In the genomic region with DNA sequence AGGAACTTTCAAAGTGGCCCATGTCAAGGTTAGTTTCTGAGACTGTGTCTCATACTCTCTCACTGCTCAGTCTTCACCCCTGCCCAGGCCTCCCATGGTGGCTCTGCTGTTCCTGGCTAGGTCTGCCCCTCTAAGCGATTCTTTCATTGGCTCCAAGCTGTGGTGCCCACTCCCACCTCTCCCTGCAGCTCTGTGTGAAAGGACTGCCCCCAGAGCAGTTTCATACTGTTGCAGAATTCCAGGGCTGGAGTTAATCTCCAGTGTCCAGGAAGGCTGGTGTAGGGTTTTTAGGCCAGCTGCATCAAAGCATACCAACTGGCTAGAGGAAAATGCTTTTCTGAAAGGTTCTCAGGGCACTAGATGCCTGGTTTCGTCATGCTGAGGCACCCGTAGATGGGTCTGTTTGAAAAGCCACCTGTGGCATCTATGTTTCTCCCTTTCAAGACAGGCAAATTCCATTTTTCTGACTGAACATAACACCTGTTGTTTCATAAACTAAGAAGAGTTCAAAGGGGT, we compare ENCODE assay signal across 21 cellular contexts.
A peak's percentile ranks its signal among the peaks of the same experiment; 100 is the strongest.
DNase-seq lines count a peak whose midpoint lies in the region; ATAC-seq and TF ChIP-seq lines count a peak whose summit lies in the region.
"Had no signal": no experiment of that assay in that cellular context is flagged by ENCODE, and none has a peak within 500 bp of the region (broad histone marks: within the 10 kb centered on the region; RNA-seq: fewer than 3 reads in every experiment).

No MANE protein-coding gene starts in this region.

- H3K4me3 Mint-ChIP-seq in mesothelial cell of epicardium: no peak overlapping the region
- H3K4me3 Mint-ChIP-seq: activated T-cell treated with anti-CD3 and anti-CD28 coated beads, Interleukin-2, amount 50 U/mL, for 24 hours; CD4-positive, CD25-positive, alpha-beta regulatory T cell; IgD-negative memory B cell; natural killer cell had no signal

- POLR2A ChIA-PET in RWPE1 (lab: Yijun Ruan, JAX; ENCODE audit: low non-redundant PET): no interaction called here

- TF ChIP-seq CTCF in RWPE1 (conservative IDR thresholded peaks at IDR 0.05; ENCODE audit: low read depth) (no peak), mesothelial cell of epicardium (IDR thresholded peaks at IDR 0.05; ENCODE audit: unreplicated experiment) (no peak), thyroid gland (IDR thresholded peaks at IDR 0.05) (no peak)

- no peak overlapping the region for H3K4me3 ChIP-seq in thyroid gland (replicated peaks in 1 of 3)
- H3K4me3 ChIP-seq: adrenal gland, right lobe of liver had no signal

- intact Hi-C loops in thyroid gland (cut with DNase I): loop anchor here (5.0 to 10.0 kb wide), 2 partner anchors 69 to 154 kb away; a partner anchor contains a TSS

- H3K4me1 ChIP-seq in thyroid gland: peaks cover 26 to 30% of the 10 kb centered on the region in 2 donors
- H3K4me1 ChIP-seq: parathyroid adenoma had no signal

- H3K9me3 Mint-ChIP-seq in mesothelial cell of epicardium: peaks cover 3% of the 10 kb centered on the region
- H3K9me3 Mint-ChIP-seq: activated T-cell treated with anti-CD3 and anti-CD28 coated beads, Interleukin-2, amount 50 U/mL, for 24 hours; natural killer cell had no signal

- peaks cover 2% of the 10 kb centered on the region for H3K27me3 Mint-ChIP-seq in mesothelial cell of epicardium (ENCODE audit: low read depth)
- H3K27me3 Mint-ChIP-seq: activated T-cell treated with anti-CD3 and anti-CD28 coated beads, Interleukin-2, amount 50 U/mL, for 24 hours; CD4-positive, CD25-positive, alpha-beta regulatory T cell; IgD-negative memory B cell had no signal

- DNase-seq in RWPE1 (ENCODE audit: low spot score) (no peak), dedifferentiated amniotic fluid mesenchymal stem cell (ENCODE audit: extremely low spot score) (peak; percentile 36), mesothelial cell of epicardium (ENCODE audit: low spot score in 2 of 2, unreplicated experiment in 2 of 2) (no peak), thyroid gland (no peak), NCI-H510A (lab: John Stamatoyannopoulos, UW) (no peak)
- DNase-seq in activated CD4-positive, alpha-beta T cell treated with anti-CD3 and anti-CD28 coated beads for 48 hours: no peak
- DNase-seq: activated CD4-positive, alpha-beta T cell treated with anti-CD3 and anti-CD28 coated beads for 1 hour; activated CD8-positive, alpha-beta memory T cell treated with anti-CD3 and anti-CD28 coated beads for 24 hours; activated T-cell treated with anti-CD3 and anti-CD28 coated beads, Interleukin-2, amount 50 U/mL, for 24 hours; CD4-positive, CD25-positive, alpha-beta regulatory T cell; central memory CD4-positive, alpha-beta T cell; effector CD4-positive, alpha-beta T cell; left colon; natural killer cell; NCI-H2171; right lobe of liver; SHP77 had no signal

- H3K36me3 ChIP-seq in thyroid gland: peaks cover 2 to 11% of the 10 kb centered on the region in 2 donors

- ATAC-seq in HG03520 (IDR thresholded peaks at IDR 0.05; ENCODE audit: unreplicated experiment): no peak
- ATAC-seq: left colon, natural killer cell, right lobe of liver had no signal

- H3K27ac ChIP-seq in RWPE1 (peak overlapping the region; percentile 9; the same call in 1 of the 2 replicates), thyroid gland (peak overlapping the region; percentile 79 to 86 (median 81))
- H3K27ac ChIP-seq: parathyroid adenoma, right lobe of liver had no signal

- no peaks in the 10 kb centered on the region for H3K9me3 ChIP-seq in thyroid gland
- H3K9me3 ChIP-seq: adrenal gland, right lobe of liver had no signal

- 76 to 82% methylated on average over 3 of the region's 3 CpGs for WGBS in thyroid gland, 2 donors

- peak overlapping the region; percentile 63 for H3K27ac Mint-ChIP-seq in mesothelial cell of epicardium
- H3K27ac Mint-ChIP-seq: activated T-cell treated with anti-CD3 and anti-CD28 coated beads, Interleukin-2, amount 50 U/mL, for 24 hours; CD4-positive, CD25-positive, alpha-beta regulatory T cell; IgD-negative memory B cell; natural killer cell had no signal

- no peak for TF ChIP-seq POLR2A in thyroid gland (IDR thresholded peaks at IDR 0.05)

- CTCF ChIA-PET in RWPE1 (lab: Yijun Ruan, JAX): no interaction called here

- peaks cover 24% of the 10 kb centered on the region for H3K4me1 Mint-ChIP-seq in mesothelial cell of epicardium

- peaks cover 10% of the 10 kb centered on the region for H3K36me3 Mint-ChIP-seq in mesothelial cell of epicardium
- H3K36me3 Mint-ChIP-seq: CD4-positive, CD25-positive, alpha-beta regulatory T cell; natural killer cell had no signal

- no peaks in the 10 kb centered on the region for H3K27me3 ChIP-seq in thyroid gland
- H3K27me3 ChIP-seq: adrenal gland, right lobe of liver had no signal
